In genomic region chr19:7488736-7489353, GRCh38 we compare ENCODE assay signal across 1 cellular context.
TF ChIP-seq lines count a peak whose summit lies in the region.

Gene PEX11G (minus strand): TSS chr19:7489035. CDS start chr19:7489010, 25 bp downstream.

TF ChIP-seq in WTC11, 78 proteins besides CTCF, POLR2A, EP300 and RAD21 (continued from another document):
- 0 out of 2 replicates have a peak, but pooled peaks have one; percentile 53 for TF ChIP-seq ARID4B (CRISPR knock-in tag; IDR thresholded peaks at IDR 0.05; ENCODE audit: borderline replicate concordance)
- peak; percentile 94 for TF ChIP-seq CREM (CRISPR knock-in tag; IDR thresholded peaks at IDR 0.05)
- 0 out of 2 replicates have a peak, but pooled peaks have one; percentile 13 for TF ChIP-seq ZNF423 (CRISPR knock-in tag; IDR thresholded peaks at IDR 0.05)
- TF ChIP-seq EMX1 (CRISPR knock-in tag; IDR thresholded peaks at IDR 0.05): no peak
- TF ChIP-seq NR2C2 (CRISPR knock-in tag; IDR thresholded peaks at IDR 0.05): no peak
- peak; percentile 94 for TF ChIP-seq SP1 (CRISPR knock-in tag; conservative IDR thresholded peaks at IDR 0.05)
- TF ChIP-seq ETV6 (CRISPR knock-in tag; IDR thresholded peaks at IDR 0.05): peak; percentile 72; the same call in 1 of the 2 replicates
- no peak for TF ChIP-seq ZNF121 (CRISPR knock-in tag; IDR thresholded peaks at IDR 0.05)
TF ChIP-seq in WTC11: peak in this region for 10.
